ENCODE assay signal across 10 cellular contexts in genomic region chr2:86298411-86299390, GRCh38. TPM values are rescaled to one million over a fixed set of nuclear protein-coding genes. Genes with fewer than 3 reads are reported as not detected.
A peak's percentile ranks its signal among the peaks of the same experiment; 100 is the strongest.
DNase-seq lines count a peak whose midpoint lies in the region; ATAC-seq and TF ChIP-seq lines count a peak whose summit lies in the region.
"Had no signal": no experiment of that assay in that cellular context is flagged by ENCODE, and none has a peak within 500 bp of the region (broad histone marks: within the 10 kb centered on the region; RNA-seq: fewer than 3 reads in every experiment).

No MANE protein-coding gene starts in this region.

- peak; percentile 33 for DNase-seq in 8988T
- DNase-seq in M059J (ENCODE audit: low read depth) = peak; percentile 51
- no peak for DNase-seq in epithelial cell of proximal tubule (ENCODE audit: low read depth)
- DNase-seq in lung microvascular endothelial cell (ENCODE audit: low read depth in 2 of 2) = peak; percentile 59 to 97
- DNase-seq in NCI-H345 treated with DMSO at 0.1 percent for 48 hours (lab: John Stamatoyannopoulos, UW; ENCODE audit: unreplicated experiment) = no peak
- DNase-seq: NCI-H2107 had no signal

- no peak overlapping the region for H3K4me3 ChIP-seq in epithelial cell of proximal tubule (ENCODE audit: low read depth, low read length)
- H3K4me3 ChIP-seq: BLaER1 had no signal

- TF ChIP-seq CTCF in epithelial cell of proximal tubule (conservative IDR thresholded peaks at IDR 0.05; ENCODE audit: low read depth, low read length) = peak; percentile 72

- ATAC-seq in GM18511 (IDR thresholded peaks at IDR 0.05; ENCODE audit: unreplicated experiment) = no peak
- ATAC-seq in HG02623 (IDR thresholded peaks at IDR 0.05; ENCODE audit: unreplicated experiment) = no peak
- ATAC-seq in HG02938 (IDR thresholded peaks at IDR 0.05; ENCODE audit: unreplicated experiment) = no peak

RNA-seq across cellular contexts. Expression of gene REEP1, which starts 38.7 kb away (rescaled TPM):
- 2.5 and 3.4 TPM in 2 replicates for total RNA-seq in M059J (2014; rRNA removed; shearing (Covaris generic))
- 0.35 and 2.2 TPM in 2 replicates for total RNA-seq in epithelial cell of proximal tubule
- 4.8 and 14.5 TPM in 2 replicates for total RNA-seq in lung microvascular endothelial cell

Comparison
In these comparisons a context has a peak if more than half of its experiments do, and no peak if none do; other contexts are left out.
1. DNase-seq: peak in 8988T (single experiment), M059J (single experiment) and lung microvascular endothelial cell (2 of 2); none in epithelial cell of proximal tubule (single experiment) and NCI-H345 treated with DMSO at 0.1 percent for 48 hours (single experiment).